ENCODE assay signal across 10 cellular contexts in the genomic region with DNA sequence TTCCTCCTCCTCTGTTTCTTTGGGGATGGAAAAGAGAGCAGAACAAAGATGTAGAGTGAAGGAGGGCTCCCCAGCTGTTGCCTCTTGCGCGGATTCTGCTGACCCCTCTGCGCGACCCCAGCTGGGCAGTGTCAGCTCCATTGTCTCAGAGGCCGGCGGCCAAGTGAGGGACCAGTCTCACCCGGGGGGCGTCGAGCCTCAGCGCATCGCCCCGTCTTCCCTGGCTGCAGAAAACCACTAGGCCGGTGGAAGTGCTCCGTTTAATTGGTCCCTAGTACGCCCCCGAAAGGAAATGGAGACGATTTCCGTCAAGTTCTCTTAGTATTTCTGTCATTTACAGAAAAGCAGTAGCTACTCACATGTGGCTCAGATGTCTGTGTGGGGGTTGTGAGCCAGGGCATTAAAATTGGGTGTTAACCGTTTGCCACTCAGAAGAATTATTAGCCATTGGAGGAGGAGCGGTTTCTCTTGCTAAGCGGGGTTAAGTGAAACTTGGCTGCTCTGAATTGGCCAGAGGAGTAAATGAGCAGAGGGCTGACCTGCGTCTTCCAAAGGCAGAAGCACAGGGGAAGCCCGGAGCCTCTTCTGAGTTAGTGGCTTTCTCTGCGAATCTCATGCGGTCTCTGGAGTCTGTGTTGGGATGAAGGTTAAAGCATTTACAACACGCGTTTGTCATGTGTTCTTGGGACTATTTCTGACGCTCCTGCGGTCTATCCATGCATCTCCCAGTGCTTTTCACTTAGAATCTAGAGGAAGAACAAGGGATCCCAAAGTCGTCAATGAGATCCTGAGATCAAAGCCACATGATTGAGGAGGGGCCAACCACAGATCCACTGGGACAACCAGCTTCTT.
DNase-seq lines count a peak whose midpoint lies in the region; ATAC-seq lines count a peak whose summit lies in the region.
"Had no signal": no experiment of that assay in that cellular context is flagged by ENCODE, and none has a peak within 500 bp of the region (broad histone marks: within the 10 kb centered on the region; RNA-seq: fewer than 3 reads in every experiment).

No MANE protein-coding gene starts in this region.

- peaks cover 16 to 35% (median 21%) of the 10 kb centered on the region in 5 donors for H3K27me3 ChIP-seq in subcutaneous abdominal adipose tissue (ENCODE audit: control insufficient read depth in 5 of 5, insufficient read depth in 4 of 5, low read length in 5 of 5)
- H3K27me3 ChIP-seq: thyroid gland had no signal

- H3K4me1 ChIP-seq in subcutaneous abdominal adipose tissue (ENCODE audit: control insufficient read depth in 5 of 5, insufficient read depth in 5 of 5, low read length in 5 of 5) = peaks cover 0 to 22% (median 12%) of the 10 kb centered on the region in 5 donors
- H3K4me1 ChIP-seq: thyroid gland had no signal

- no peak overlapping the region for H3K9ac ChIP-seq in subcutaneous abdominal adipose tissue (ENCODE audit: low read length in 5 of 5)

- POLR2A ChIA-PET in activated CD4-positive, alpha-beta T cell treated with anti-CD3 and anti-CD28 coated beads for 36 hours (lab: Charles Lee) = interaction anchor here (0.6 kb wide), 1 partner anchor 40 kb away, joined by 3 read pairs; no protein-coding TSS in a partner anchor
- POLR2A ChIA-PET in activated CD4-positive, alpha-beta T cell treated with anti-CD3 and anti-CD28 coated beads, Interleukin-2, amount 10 ng/mL, durations not matched to agents 7 days and 5 days (lab: Charles Lee) = no interaction called here
- POLR2A ChIA-PET in activated naive CD8-positive, alpha-beta T cell treated with anti-CD3 and anti-CD28 coated beads, Interleukin-2, amount 10 ng/mL, durations not matched to agents 7 days and 5 days (lab: Charles Lee) = no interaction called here

- peaks cover 13% of the 10 kb centered on the region for H3K4me1 Mint-ChIP-seq in activated CD4-positive, alpha-beta T cell treated with anti-CD3 and anti-CD28 coated beads for 36 hours
- peaks cover 6% of the 10 kb centered on the region for H3K4me1 Mint-ChIP-seq in activated CD4-positive, alpha-beta T cell treated with anti-CD3 and anti-CD28 coated beads, Interleukin-2, amount 10 ng/mL, durations not matched to agents 7 days and 5 days
- H3K4me1 Mint-ChIP-seq in activated naive CD8-positive, alpha-beta T cell treated with anti-CD3 and anti-CD28 coated beads, Interleukin-2, amount 10 ng/mL, durations not matched to agents 7 days and 5 days = peaks cover 6% of the 10 kb centered on the region

- H3K4me3 Mint-ChIP-seq in activated CD4-positive, alpha-beta T cell treated with anti-CD3 and anti-CD28 coated beads for 36 hours = peak overlapping the region; percentile 59
- no peak overlapping the region for H3K4me3 Mint-ChIP-seq in activated CD4-positive, alpha-beta T cell treated with anti-CD3 and anti-CD28 coated beads, Interleukin-2, amount 10 ng/mL, durations not matched to agents 7 days and 5 days
- H3K4me3 Mint-ChIP-seq in activated naive CD8-positive, alpha-beta T cell treated with anti-CD3 and anti-CD28 coated beads, Interleukin-2, amount 10 ng/mL, durations not matched to agents 7 days and 5 days = peak overlapping the region; percentile 25

- no peaks in the 10 kb centered on the region for H3K9me3 Mint-ChIP-seq in activated CD4-positive, alpha-beta T cell treated with anti-CD3 and anti-CD28 coated beads for 36 hours (ENCODE audit: low read depth)
- no peaks in the 10 kb centered on the region for H3K9me3 Mint-ChIP-seq in activated CD4-positive, alpha-beta T cell treated with anti-CD3 and anti-CD28 coated beads, Interleukin-2, amount 10 ng/mL, durations not matched to agents 7 days and 5 days
- H3K9me3 Mint-ChIP-seq in activated naive CD8-positive, alpha-beta T cell treated with anti-CD3 and anti-CD28 coated beads, Interleukin-2, amount 10 ng/mL, durations not matched to agents 7 days and 5 days = no peaks in the 10 kb centered on the region

- no peak overlapping the region for H3K27ac ChIP-seq in subcutaneous abdominal adipose tissue (ENCODE audit: low read depth, low read length)
- H3K27ac ChIP-seq: thyroid gland had no signal

- H3K36me3 Mint-ChIP-seq in activated CD4-positive, alpha-beta T cell treated with anti-CD3 and anti-CD28 coated beads for 36 hours (ENCODE audit: low read depth) = no peaks in the 10 kb centered on the region
- no peaks in the 10 kb centered on the region for H3K36me3 Mint-ChIP-seq in activated CD4-positive, alpha-beta T cell treated with anti-CD3 and anti-CD28 coated beads, Interleukin-2, amount 10 ng/mL, durations not matched to agents 7 days and 5 days (ENCODE audit: low read depth)
- H3K36me3 Mint-ChIP-seq in activated naive CD8-positive, alpha-beta T cell treated with anti-CD3 and anti-CD28 coated beads, Interleukin-2, amount 10 ng/mL, durations not matched to agents 7 days and 5 days = no peaks in the 10 kb centered on the region

- intact Hi-C loops in activated CD4-positive, alpha-beta T cell treated with anti-CD3 and anti-CD28 coated beads for 36 hours (cut with DNase I, micrococcal nuclease) = no loop called here

- H3K9me3 ChIP-seq in iPS-18c (ENCODE audit: control insufficient read depth, insufficient read depth, low read length) (no peaks in the 10 kb centered on the region), subcutaneous abdominal adipose tissue (ENCODE audit: control insufficient read depth in 5 of 5, low read length in 5 of 5) (no peaks in the 10 kb centered on the region)
- H3K9me3 ChIP-seq: thyroid gland had no signal

- peak overlapping the region; percentile 66 for H3K4me3 ChIP-seq in iPS-18c (ENCODE audit: insufficient read depth, low read depth, low read length)
- peak overlapping the region; percentile 7 to 58 (median 53) for H3K4me3 ChIP-seq in subcutaneous abdominal adipose tissue (ENCODE audit: low read depth in 1 of 5, low read length in 5 of 5)
- H3K4me3 ChIP-seq: thyroid gland had no signal

- peak; percentile 36 for ATAC-seq in activated CD4-positive, alpha-beta T cell treated with anti-CD3 and anti-CD28 coated beads for 36 hours
- ATAC-seq in activated naive CD8-positive, alpha-beta T cell treated with anti-CD3 and anti-CD28 coated beads, Interleukin-2, amount 10 ng/mL, durations not matched to agents 7 days and 5 days (ENCODE audit: low read depth) = no peak
- no peak for ATAC-seq in GM21381 (IDR thresholded peaks at IDR 0.05; ENCODE audit: unreplicated experiment)
- ATAC-seq: PC-3 had no signal

- peaks cover 40% of the 10 kb centered on the region for H3K27me3 Mint-ChIP-seq in activated CD4-positive, alpha-beta T cell treated with anti-CD3 and anti-CD28 coated beads for 36 hours
- peaks cover 39% of the 10 kb centered on the region for H3K27me3 Mint-ChIP-seq in activated CD4-positive, alpha-beta T cell treated with anti-CD3 and anti-CD28 coated beads, Interleukin-2, amount 10 ng/mL, durations not matched to agents 7 days and 5 days
- H3K27me3 Mint-ChIP-seq in activated naive CD8-positive, alpha-beta T cell treated with anti-CD3 and anti-CD28 coated beads, Interleukin-2, amount 10 ng/mL, durations not matched to agents 7 days and 5 days = peaks cover 34% of the 10 kb centered on the region

- CTCF ChIA-PET in activated CD4-positive, alpha-beta T cell treated with anti-CD3 and anti-CD28 coated beads for 36 hours (lab: Charles Lee) = interaction anchor here (0.7 to 1.3 kb wide), 2 partner anchors 11 to 447 kb away, joined by 3 read pairs; no protein-coding TSS in a partner anchor
- CTCF ChIA-PET in activated CD4-positive, alpha-beta T cell treated with anti-CD3 and anti-CD28 coated beads, Interleukin-2, amount 10 ng/mL, durations not matched to agents 7 days and 5 days (lab: Charles Lee) = no interaction called here

- DNase-seq in activated CD4-positive, alpha-beta T cell treated with anti-CD3 and anti-CD28 coated beads for 36 hours = peak; percentile 13
- DNase-seq in activated CD4-positive, alpha-beta T cell treated with anti-CD3 and anti-CD28 coated beads, Interleukin-2, amount 10 ng/mL, durations not matched to agents 7 days and 5 days = no peak
- DNase-seq in activated naive CD8-positive, alpha-beta T cell treated with anti-CD3 and anti-CD28 coated beads, Interleukin-2, amount 10 ng/mL, durations not matched to agents 7 days and 5 days = no peak
- DNase-seq in D341Med (ENCODE audit: low spot score) (no peak), NCI-H446 treated with DMSO at 0.1 percent for 48 hours (lab: John Stamatoyannopoulos, UW) (no peak)
- DNase-seq: PC-3, thyroid gland had no signal

- no peaks in the 10 kb centered on the region for H3K36me3 ChIP-seq in subcutaneous abdominal adipose tissue (ENCODE audit: control insufficient read depth in 5 of 5, insufficient read depth in 5 of 5, low read length in 5 of 5)
- H3K36me3 ChIP-seq: thyroid gland had no signal

- H3K27ac Mint-ChIP-seq in activated CD4-positive, alpha-beta T cell treated with anti-CD3 and anti-CD28 coated beads for 36 hours = no peak overlapping the region
- no peak overlapping the region for H3K27ac Mint-ChIP-seq in activated CD4-positive, alpha-beta T cell treated with anti-CD3 and anti-CD28 coated beads, Interleukin-2, amount 10 ng/mL, durations not matched to agents 7 days and 5 days
- no peak overlapping the region for H3K27ac Mint-ChIP-seq in activated naive CD8-positive, alpha-beta T cell treated with anti-CD3 and anti-CD28 coated beads, Interleukin-2, amount 10 ng/mL, durations not matched to agents 7 days and 5 days
